8 cellular contexts compared by ENCODE assay signal in the genomic region with DNA sequence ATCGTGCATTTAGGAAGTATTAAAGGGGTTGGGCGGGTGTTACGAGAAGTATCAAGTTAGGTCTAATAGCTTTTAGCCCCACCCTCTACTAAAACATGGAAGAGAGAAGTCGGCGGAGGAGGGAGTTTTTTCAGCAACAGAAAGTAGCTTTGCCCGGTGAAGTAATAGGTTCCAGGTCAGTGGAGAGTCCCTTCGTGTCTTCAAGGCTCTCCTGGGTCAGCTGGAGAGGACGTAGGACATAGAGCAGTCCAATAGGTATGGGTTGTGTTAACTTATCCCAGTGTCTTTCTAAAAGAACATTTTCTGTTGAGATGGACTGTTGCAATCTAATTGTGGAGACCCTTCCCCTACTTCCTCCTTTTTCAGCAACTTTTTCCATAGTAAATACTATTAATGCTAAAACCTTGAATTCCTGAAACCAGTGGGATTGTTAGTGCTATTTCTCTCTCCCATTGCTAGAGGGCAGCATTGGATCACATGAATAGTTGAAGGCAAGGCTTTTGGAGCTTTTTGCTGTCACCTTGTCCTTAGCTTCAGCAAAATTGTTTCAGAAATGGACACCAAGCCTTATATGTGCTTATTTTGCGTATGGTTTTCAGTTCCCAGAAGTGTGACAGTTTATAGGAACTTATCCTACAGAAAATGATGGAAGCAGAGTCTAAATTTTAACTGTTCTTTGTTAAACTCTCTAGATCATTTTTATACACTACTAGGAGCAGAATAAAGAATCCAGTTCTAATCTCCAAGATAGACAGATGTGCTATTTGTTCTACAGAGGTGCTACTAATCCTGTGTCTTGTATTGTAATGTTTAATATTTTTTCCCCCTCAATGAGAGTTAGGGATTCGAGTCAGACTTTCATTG. TPM values are rescaled to one million over a fixed set of nuclear protein-coding genes. Genes with fewer than 3 reads are reported as not detected.
DNase-seq lines count a peak whose midpoint lies in the region; ATAC-seq and TF ChIP-seq lines count a peak whose summit lies in the region.

No MANE protein-coding gene starts in this region.

- H3K9me3 ChIP-seq in Karpas-422 (ENCODE audit: low read length): no peaks in the 10 kb centered on the region

- no peaks in the 10 kb centered on the region for H4K20me1 ChIP-seq in Karpas-422 (ENCODE audit: insufficient read depth, low read depth, low read length)

- H3K27me3 ChIP-seq in Karpas-422 (ENCODE audit: low read length): no peaks in the 10 kb centered on the region

- no peaks in the 10 kb centered on the region for H3K4me1 ChIP-seq in Karpas-422 (ENCODE audit: low read length)

- ATAC-seq in GM21786 (IDR thresholded peaks at IDR 0.05; ENCODE audit: unreplicated experiment): no peak

- no peaks in the 10 kb centered on the region for H3K79me2 ChIP-seq in Karpas-422 (ENCODE audit: low read length)

- H3K27me3 Mint-ChIP-seq in progenitor cell of endocrine pancreas: no peaks in the 10 kb centered on the region

- peak; percentile 84 for TF ChIP-seq CTCF in fibroblast of mammary gland (conservative IDR thresholded peaks at IDR 0.05; ENCODE audit: control insufficient read depth, insufficient read depth, low read depth, low read length)
- TF ChIP-seq CTCF in progenitor cell of endocrine pancreas (IDR thresholded peaks at IDR 0.05; ENCODE audit: unreplicated experiment): peak; percentile 77

- DNase-seq in ELF-1 (ENCODE audit: low read depth, low spot score) (peak; percentile 5), Karpas-422 (peak; percentile 64), SHP77 (lab: John Stamatoyannopoulos, UW) (peak; percentile 21 to 27), fibroblast of mammary gland (ENCODE audit: low read depth) (peak; percentile 54), progenitor cell of endocrine pancreas (ENCODE audit: low spot score, unreplicated experiment) (no peak), mucosa of gallbladder (ENCODE audit: low spot score) (no peak)
- no peak for DNase-seq in activated effector memory CD4-positive, alpha-beta T cell treated with Interleukin-2 at 50 U/mL for 16 hours

- peaks cover 10% of the 10 kb centered on the region for H3K36me3 Mint-ChIP-seq in progenitor cell of endocrine pancreas (ENCODE audit: insufficient read depth)

- no peak overlapping the region for H3K4me3 Mint-ChIP-seq in progenitor cell of endocrine pancreas (ENCODE audit: low read depth)

- no peak overlapping the region for H3K9ac ChIP-seq in Karpas-422 (ENCODE audit: low read length)

- peak overlapping the region; percentile 4 for H3K27ac Mint-ChIP-seq in progenitor cell of endocrine pancreas

- no peak overlapping the region for H3K4me2 ChIP-seq in Karpas-422 (ENCODE audit: low read depth, low read length, poor library complexity, severe bottlenecking)

- H3K4me1 Mint-ChIP-seq in progenitor cell of endocrine pancreas (ENCODE audit: low read depth): peaks cover 5% of the 10 kb centered on the region

- no peaks in the 10 kb centered on the region for H3K9me2 ChIP-seq in Karpas-422 (replicated peaks; ENCODE audit: insufficient read depth, low read length)

- H3K27ac ChIP-seq in Karpas-422 (ENCODE audit: low read length): no peak overlapping the region

- peaks cover 10% of the 10 kb centered on the region; the same call in 1 of the 2 replicates for H3K36me3 ChIP-seq in Karpas-422 (ENCODE audit: insufficient read depth, low read length)

- H3K9me3 Mint-ChIP-seq in progenitor cell of endocrine pancreas (ENCODE audit: low read depth): no peaks in the 10 kb centered on the region

- no peak overlapping the region for H3K4me3 ChIP-seq in Karpas-422 (ENCODE audit: low read length)
- H3K4me3 ChIP-seq in fibroblast of mammary gland (ENCODE audit: control insufficient read depth, low read depth, low read length): no peak overlapping the region

- no peak overlapping the region for H2AFZ ChIP-seq in Karpas-422 (ENCODE audit: low read length)

RNA-seq across cellular contexts. Expression of gene UTP18, which starts 38.4 kb away (rescaled TPM):
- total RNA-seq in Karpas-422 (2014; rRNA removed; shearing (Covaris generic); ENCODE audit: low replicate concordance): 33.7 and 50.8 TPM in 2 replicates
- total RNA-seq in progenitor cell of endocrine pancreas: 35.3 and 38.0 TPM in 2 replicates
- 17.4 TPM for total RNA-seq in mucosa of gallbladder

RNA-seq across cellular contexts. Expression of gene MBTD1, which starts 38.9 kb away (rescaled TPM):
- 28.5 and 41.3 TPM in 2 replicates for total RNA-seq in Karpas-422 (2014; rRNA removed; shearing (Covaris generic); ENCODE audit: low replicate concordance)
- total RNA-seq in progenitor cell of endocrine pancreas (47.6 and 50.7 TPM in 2 replicates), mucosa of gallbladder (17.1 TPM)

Comparison
In these comparisons a context has a peak if more than half of its experiments do, and no peak if none do; other contexts are left out.
1. DNase-seq: peak in ELF-1 (single experiment), Karpas-422 (single experiment), SHP77 (2 of 2) and fibroblast of mammary gland (single experiment); none in progenitor cell of endocrine pancreas (single experiment), activated effector memory CD4-positive, alpha-beta T cell treated with Interleukin-2 at 50 U/mL for 16 hours (single experiment) and mucosa of gallbladder (single experiment).